8 cellular contexts compared by ENCODE assay signal in the genomic region with DNA sequence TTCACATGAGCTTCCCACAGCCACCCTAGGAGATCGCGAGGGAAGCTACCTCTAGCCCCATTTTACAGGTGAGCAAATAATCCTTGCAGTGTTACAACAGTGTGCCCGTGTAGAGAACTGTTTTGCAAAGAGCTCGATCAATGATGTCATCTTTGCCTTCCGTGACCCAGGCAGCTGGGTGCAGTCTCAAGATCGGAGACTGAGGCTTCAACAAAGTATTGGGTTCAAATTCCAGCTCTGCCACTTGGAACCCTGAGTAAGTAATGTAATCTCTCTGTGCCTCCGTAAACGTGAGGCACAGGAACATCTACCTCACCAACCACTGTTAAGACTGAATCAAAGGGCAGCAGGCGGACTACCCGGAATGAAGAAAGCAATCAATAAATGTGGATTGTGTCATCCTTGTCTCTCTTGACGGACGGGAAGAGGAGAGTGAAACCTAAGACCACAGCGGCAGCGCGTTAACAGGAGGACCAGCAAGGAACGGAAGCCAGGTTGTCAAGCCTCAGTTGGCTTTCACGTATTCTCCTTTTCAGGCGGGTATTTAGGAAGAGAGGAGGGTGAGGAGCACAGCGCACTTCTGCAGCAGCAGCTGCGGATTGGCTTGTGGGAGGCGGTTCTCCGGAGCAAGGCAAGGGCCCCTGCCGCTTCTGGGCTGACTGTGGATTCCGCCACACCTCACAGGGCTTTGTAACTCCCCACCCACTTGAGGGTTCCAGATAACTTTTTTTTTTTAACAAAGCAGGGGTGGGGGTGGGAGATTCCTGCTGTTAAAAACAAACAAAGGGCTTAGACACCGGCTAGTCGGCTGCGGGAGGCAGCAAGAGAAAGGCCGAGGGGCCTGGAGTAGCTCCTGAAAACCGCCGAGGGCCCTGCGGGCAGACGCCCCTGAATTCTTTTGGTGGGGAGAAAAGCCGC. TPM values are rescaled to one million over a fixed set of nuclear protein-coding genes. Genes with fewer than 3 reads are reported as not detected.
DNase-seq lines count a peak whose midpoint lies in the region; ATAC-seq and TF ChIP-seq lines count a peak whose summit lies in the region.

No MANE protein-coding gene starts in this region.

- no peaks in the 10 kb centered on the region for H3K9me3 ChIP-seq in SK-N-MC (ENCODE audit: low read depth, low read length)

- H3K36me3 ChIP-seq in SK-N-MC (ENCODE audit: insufficient read depth, low read length) (no peaks in the 10 kb centered on the region), rectal smooth muscle tissue (ENCODE audit: control insufficient read depth, insufficient read depth, low read length) (no peaks in the 10 kb centered on the region)

- no peak for ATAC-seq in foreskin keratinocyte
- no peak for ATAC-seq in GM18870 (IDR thresholded peaks at IDR 0.05; ENCODE audit: unreplicated experiment)

- peak; percentile 88 for DNase-seq in HT-29 (ENCODE audit: low spot score)
- DNase-seq in SK-N-MC (ENCODE audit: low read depth, low spot score): no peak
- peak in 1 of 2 donors; percentile 62 for DNase-seq in foreskin keratinocyte
- no peak for DNase-seq in C1 segment of cervical spinal cord (lab: John Stamatoyannopoulos, UW)
- DNase-seq in Kasumi-1 (lab: John Stamatoyannopoulos, UW): no peak
- DNase-seq in NCI-H526 treated with DMSO at 0.1 percent for 48 hours (lab: John Stamatoyannopoulos, UW): no peak

- H3K4me3 ChIP-seq in SK-N-MC (no peak overlapping the region), rectal smooth muscle tissue (ENCODE audit: low read length) (peak overlapping the region; percentile 14)

- no peak overlapping the region for H3K9ac ChIP-seq in SK-N-MC (ENCODE audit: insufficient read length)
- no peak overlapping the region for H3K9ac ChIP-seq in rectal smooth muscle tissue (ENCODE audit: low read length)

- H3K27ac ChIP-seq in SK-N-MC (peak overlapping the region; percentile 46; the same call in 1 of the 2 replicates), foreskin keratinocyte (peak overlapping the region; percentile 67), rectal smooth muscle tissue (ENCODE audit: low read depth, low read length) (peak overlapping the region; percentile 81)

- TF ChIP-seq CTCF in foreskin keratinocyte (conservative IDR thresholded peaks at IDR 0.05): no peak

- H3K27me3 ChIP-seq in foreskin keratinocyte (no peaks in the 10 kb centered on the region), rectal smooth muscle tissue (ENCODE audit: control insufficient read depth, insufficient read depth, low read length) (no peaks in the 10 kb centered on the region)

- H3K4me1 ChIP-seq in foreskin keratinocyte (peaks cover 14% of the 10 kb centered on the region), rectal smooth muscle tissue (ENCODE audit: control insufficient read depth, insufficient read depth, low read length) (peaks cover 11% of the 10 kb centered on the region)

RNA-seq across cellular contexts. Expression of a gene that starts 1.5 kb away (rescaled TPM):
- 63.5 and 82.5 TPM in 2 replicates for total RNA-seq in HT-29 (2014; rRNA removed; shearing (Covaris generic))
- total RNA-seq in foreskin keratinocyte: 49.9 and 57.4 TPM in 2 replicates
- polyA plus RNA-seq in foreskin keratinocyte: 27.2 and 29.4 TPM in 2 replicates
